8 cellular contexts compared by ENCODE assay signal in the genomic region with DNA sequence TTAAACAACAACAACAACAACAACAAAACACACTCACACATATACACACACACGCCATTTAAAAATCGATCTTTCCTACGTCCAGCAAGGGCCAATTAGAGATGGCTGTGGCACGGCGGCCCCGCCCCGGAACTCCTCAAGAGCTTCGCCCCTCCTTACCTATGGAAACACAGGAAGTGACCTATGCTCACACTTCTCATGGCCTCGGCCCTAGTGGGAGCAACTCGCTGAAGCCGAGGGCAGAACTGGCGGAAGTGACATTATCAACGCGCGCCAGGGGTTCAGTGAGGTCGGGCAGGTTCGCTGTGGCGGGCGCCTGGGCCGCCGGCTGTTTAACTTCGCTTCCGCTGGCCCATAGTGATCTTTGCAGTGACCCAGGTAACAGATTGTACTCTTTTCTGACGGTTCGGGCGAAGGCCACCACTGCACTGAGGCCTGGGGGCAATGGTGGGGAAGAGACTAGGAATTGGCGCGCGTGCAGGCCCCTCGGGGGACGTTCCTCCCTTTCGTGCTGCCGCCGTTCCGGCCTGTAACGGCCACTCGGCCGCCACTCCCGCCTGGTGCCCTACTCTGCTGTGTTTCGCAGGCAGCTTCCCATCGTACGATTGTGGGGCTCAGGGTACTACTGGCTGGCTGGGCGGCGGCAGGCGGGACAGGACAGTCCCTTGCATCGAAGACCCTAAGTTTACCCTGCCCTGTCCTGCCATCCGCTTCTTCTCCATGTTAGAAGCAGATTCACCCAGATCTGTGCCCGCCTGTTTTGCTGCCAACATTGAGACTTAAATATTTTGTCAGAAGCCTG.
A peak's percentile ranks its signal among the peaks of the same experiment; 100 is the strongest.
DNase-seq lines count a peak whose midpoint lies in the region; ATAC-seq, FAIRE-seq and TF ChIP-seq lines count a peak whose summit lies in the region.

A gene (plus strand): TSS at position 284 of the 802 bp plus-strand sequence. CDS start 2,661 bp downstream, outside the sequence.

- peak; percentile 77 for TF ChIP-seq POLR2A in GM19099 (IDR thresholded peaks at IDR 0.05; ENCODE audit: extremely low read depth, insufficient read length, low read depth)

- ATAC-seq in HG03378 (IDR thresholded peaks at IDR 0.05; ENCODE audit: unreplicated experiment), result peak; percentile 96
- ATAC-seq in activated CD4-positive, CD25-positive, alpha-beta regulatory T cell treated with anti-CD3 and anti-CD28 coated beads, Interleukin-2, amount 50 U/mL, for 24 hours, result peak; percentile 97

- FAIRE-seq in islet of Langerhans (lab: Jason Lieb, UNC), result peak; percentile 95

- DNase-seq in AML-193 (lab: John Stamatoyannopoulos, UW), result peak; percentile 99
- DNase-seq in NCI-H446 treated with DMSO at 0.1 percent for 48 hours (lab: John Stamatoyannopoulos, UW), result peak; percentile 95
- peak; percentile 81 to 95 for DNase-seq in cerebellar nuclear complex (lab: John Stamatoyannopoulos, UW)
- DNase-seq in stimulated activated CD4-positive, alpha-beta T cell treated with anti-CD3 and anti-CD28 coated beads, Interleukin-12 subunit alpha, Interleukin-12 subunit beta, amount 100 ng/mL, for 4 hours, result peak; percentile 92

Comparison
In these comparisons a context has a peak if more than half of its experiments do, and no peak if none do; other contexts are left out.
1. Peak in every context shown above with its lines: DNase-seq and ATAC-seq.